8 cellular contexts compared by ENCODE assay signal in the genomic region with DNA sequence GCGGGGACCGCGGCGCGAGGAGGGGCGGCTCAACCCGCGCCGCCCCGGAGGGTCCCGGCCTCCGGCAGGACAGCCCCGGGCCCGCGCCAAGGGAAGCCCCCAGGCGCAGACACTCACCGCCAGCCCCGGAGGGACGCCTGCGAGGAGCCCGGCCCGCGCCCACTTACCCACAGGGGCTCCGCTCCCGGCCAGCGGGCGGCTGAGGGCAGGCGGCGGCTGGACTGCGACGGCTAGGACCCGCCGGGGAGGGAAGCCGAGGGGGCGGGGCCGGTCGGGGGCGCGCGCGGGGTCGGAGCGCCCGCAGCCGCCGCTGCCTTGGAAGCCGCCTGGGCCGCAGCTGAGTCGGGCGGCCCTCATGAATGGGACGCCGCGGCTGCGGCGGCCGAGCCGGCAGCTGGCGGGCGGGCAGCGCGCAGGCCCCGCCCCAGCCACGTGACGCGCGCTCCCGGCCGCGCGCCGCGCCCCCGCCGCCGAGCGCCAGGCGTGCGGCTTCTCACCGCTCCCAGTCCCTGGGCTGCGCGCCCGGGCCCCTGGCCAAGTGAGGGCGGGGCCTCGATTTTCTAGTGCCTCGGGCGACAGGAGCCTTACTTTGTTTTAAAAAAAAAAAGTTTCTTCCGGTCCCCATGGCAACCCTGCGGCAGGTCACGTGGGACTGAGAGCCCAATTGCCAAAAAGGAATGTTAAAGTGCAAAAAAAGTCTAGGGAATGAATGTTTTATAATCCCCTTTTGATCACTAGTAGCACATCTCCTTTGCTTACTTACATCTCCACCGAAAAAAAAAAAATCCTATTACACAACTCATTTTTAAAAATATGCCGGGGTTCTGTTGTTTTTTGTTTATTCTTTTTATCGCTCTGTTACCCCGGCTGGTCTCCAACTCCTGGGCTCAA. TPM values are rescaled to one million over a fixed set of nuclear protein-coding genes. Genes with fewer than 3 reads are reported as not detected.
DNase-seq lines count a peak whose midpoint lies in the region; ATAC-seq and TF ChIP-seq lines count a peak whose summit lies in the region.

A gene with protein sequence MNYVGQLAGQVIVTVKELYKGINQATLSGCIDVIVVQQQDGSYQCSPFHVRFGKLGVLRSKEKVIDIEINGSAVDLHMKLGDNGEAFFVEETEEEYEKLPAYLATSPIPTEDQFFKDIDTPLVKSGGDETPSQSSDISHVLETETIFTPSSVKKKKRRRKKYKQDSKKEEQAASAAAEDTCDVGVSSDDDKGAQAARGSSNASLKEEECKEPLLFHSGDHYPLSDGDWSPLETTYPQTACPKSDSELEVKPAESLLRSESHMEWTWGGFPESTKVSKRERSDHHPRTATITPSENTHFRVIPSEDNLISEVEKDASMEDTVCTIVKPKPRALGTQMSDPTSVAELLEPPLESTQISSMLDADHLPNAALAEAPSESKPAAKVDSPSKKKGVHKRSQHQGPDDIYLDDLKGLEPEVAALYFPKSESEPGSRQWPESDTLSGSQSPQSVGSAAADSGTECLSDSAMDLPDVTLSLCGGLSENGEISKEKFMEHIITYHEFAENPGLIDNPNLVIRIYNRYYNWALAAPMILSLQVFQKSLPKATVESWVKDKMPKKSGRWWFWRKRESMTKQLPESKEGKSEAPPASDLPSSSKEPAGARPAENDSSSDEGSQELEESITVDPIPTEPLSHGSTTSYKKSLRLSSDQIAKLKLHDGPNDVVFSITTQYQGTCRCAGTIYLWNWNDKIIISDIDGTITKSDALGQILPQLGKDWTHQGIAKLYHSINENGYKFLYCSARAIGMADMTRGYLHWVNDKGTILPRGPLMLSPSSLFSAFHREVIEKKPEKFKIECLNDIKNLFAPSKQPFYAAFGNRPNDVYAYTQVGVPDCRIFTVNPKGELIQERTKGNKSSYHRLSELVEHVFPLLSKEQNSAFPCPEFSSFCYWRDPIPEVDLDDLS (minus strand): TSS at position 225 of the 891 bp plus-strand sequence. CDS start 52,304 bp downstream, outside the sequence.

- DNase-seq in NCI-H187 treated with DMSO at 0.1 percent for 48 hours (lab: John Stamatoyannopoulos, UW): peak; percentile 47
- DNase-seq in T-helper 2 cell: peak; percentile 86 to 98 (median 93)
- peak; percentile 100 for DNase-seq in left ventricle myocardium superior
- peak; percentile 95 for DNase-seq in prostate gland (ENCODE audit: low spot score)
- peak; percentile 98 for DNase-seq in ureter (ENCODE audit: low spot score)

- no peaks in the 10 kb centered on the region for H3K4me1 ChIP-seq in prostate gland (replicated peaks)

- no peaks in the 10 kb centered on the region for H3K36me3 ChIP-seq in prostate gland

- WGBS in prostate gland: 2% methylated on average over 30 of the region's 93 CpGs

- H3K27ac ChIP-seq in angular gyrus (ENCODE audit: low read depth, low read length) (peak within 1 kb of the TSS; percentile 76), prostate gland (peak within 1 kb of the TSS; percentile 87 to 95)

- peak; percentile 44 for TF ChIP-seq POLR2A in prostate gland (IDR thresholded peaks at IDR 0.05)

- no peaks in the 10 kb centered on the region for H3K27me3 ChIP-seq in prostate gland (replicated peaks; ENCODE audit: insufficient read depth)

- intact Hi-C loops in left ventricle myocardium superior (cut with micrococcal nuclease) (no loop called here), prostate gland (cut with DNase I) (loop anchor here (2.0 kb wide), 1 partner anchor 234 kb away; a partner anchor contains a TSS)

- H3K9me3 ChIP-seq in prostate gland: no peaks in the 10 kb centered on the region

- peak within 1 kb of the TSS; percentile 91 to 92 for H3K4me3 ChIP-seq in prostate gland

- peak; percentile 85 for ATAC-seq in GM18502 (IDR thresholded peaks at IDR 0.05; ENCODE audit: poor library complexity, unreplicated experiment)
- ATAC-seq in HG02970 (IDR thresholded peaks at IDR 0.05; ENCODE audit: low FRiP score, unreplicated experiment): peak; percentile 94
- ATAC-seq in left ventricle myocardium superior: peak; percentile 88

- no peak for TF ChIP-seq CTCF in prostate gland (IDR thresholded peaks at IDR 0.05)

RNA-seq across cellular contexts. Expression of the gene that starts here (rescaled TPM):
- total RNA-seq in left ventricle myocardium superior (10.6 TPM), prostate gland (100 to 1,000 TPM in 1 of 2 donors, 10 to 100 TPM in 1; 19.5 to 120 TPM), ureter (14.1 TPM)

Comparison
In these comparisons a context has a peak if more than half of its experiments do, and no peak if none do; other contexts are left out.
1. Peak in every context shown above with its lines: DNase-seq, ATAC-seq, H3K4me3 ChIP-seq and H3K27ac ChIP-seq.
2. DNase-seq: peak in every context shown above with its lines; median percentile 100 in left ventricle myocardium superior; 98 in ureter; 95 in prostate gland; 93 in T-helper 2 cell; 47 in NCI-H187 treated with DMSO at 0.1 percent for 48 hours.